8 cellular contexts compared by ENCODE assay signal in genomic region chr9:72363226-72363625, GRCh38. TPM values are rescaled to one million over a fixed set of nuclear protein-coding genes. Genes with fewer than 3 reads are reported as not detected.
DNase-seq lines count a peak whose midpoint lies in the region; ATAC-seq and TF ChIP-seq lines count a peak whose summit lies in the region.

No MANE protein-coding gene starts in this region.

- DNase-seq in PC-3 (no peak), erythroblast (lab: John Stamatoyannopoulos, UW) (peak; percentile 33 to 69), HPDE6-E6E7 (ENCODE audit: extremely low spot score) (no peak)

- no TSS peak for BruUV-seq in PC-3 (replicated peaks; lab: Mats Ljungman, UMichigan)

- POLR2A ChIA-PET in PC-3 (lab: Charles Lee; ENCODE audit: unreplicated experiment): no interaction called here

- TF ChIP-seq CTCF in PC-3 (conservative IDR thresholded peaks at IDR 0.05; ENCODE audit: low read depth, low read length) (no peak), parathyroid adenoma (IDR thresholded peaks at IDR 0.05) (no peak)

- no peak for TF ChIP-seq POLR2A in erythroblast (IDR thresholded peaks at IDR 0.05; ENCODE audit: low read length)

- no peaks in the 10 kb centered on the region for H3K9me2 ChIP-seq in PC-3 (replicated peaks; ENCODE audit: low read length)

- CTCF ChIA-PET in PC-3 (lab: Charles Lee): no interaction called here

- H3K4me1 ChIP-seq in PC-3 (ENCODE audit: insufficient read depth, low read length) (peaks cover 19% of the 10 kb centered on the region; the same call in 1 of the 2 replicates), parathyroid adenoma (peaks cover 2% of the 10 kb centered on the region)

- H3K9me3 ChIP-seq in PC-3 (ENCODE audit: low read length) (no peaks in the 10 kb centered on the region), parathyroid adenoma (ENCODE audit: control insufficient read depth, low read length) (no peaks in the 10 kb centered on the region)

- H3K9ac ChIP-seq in PC-3 (ENCODE audit: low read length) (peak overlapping the region; percentile 88), parathyroid adenoma (peak overlapping the region; percentile 76)

- intact Hi-C loops in PC-3 (cut with micrococcal nuclease): loop anchor here (2.0 kb wide), 2 partner anchors 14 to 70 kb away; no protein-coding TSS in a partner anchor

- peak overlapping the region; percentile 91 for H3K4me2 ChIP-seq in PC-3 (ENCODE audit: low read length)
- peak overlapping the region; percentile 82 for H3K4me2 ChIP-seq in parathyroid adenoma (ENCODE audit: low read length)

- H3K36me3 ChIP-seq in PC-3 (ENCODE audit: low read depth, low read length) (peaks cover 41% of the 10 kb centered on the region), parathyroid adenoma (ENCODE audit: control insufficient read depth, insufficient read depth, low read length) (no peaks in the 10 kb centered on the region)

- ATAC-seq in PC-3: no peak
- ATAC-seq in HG02885 (IDR thresholded peaks at IDR 0.05; ENCODE audit: poor library complexity, unreplicated experiment): no peak
- ATAC-seq in HG03095 (IDR thresholded peaks at IDR 0.05; ENCODE audit: unreplicated experiment): no peak
- ATAC-seq in HG03354 (IDR thresholded peaks at IDR 0.05; ENCODE audit: poor library complexity, severe bottlenecking, unreplicated experiment): no peak

- H3K4me3 ChIP-seq in GM08714 (ENCODE audit: low read length): peak overlapping the region; percentile 90
- peak overlapping the region; percentile 98 for H3K4me3 ChIP-seq in PC-3 (ENCODE audit: low read length)
- peak overlapping the region; percentile 86 for H3K4me3 ChIP-seq in parathyroid adenoma (ENCODE audit: low read depth, low read length)

- H4K20me1 ChIP-seq in PC-3 (ENCODE audit: low read length): peaks cover 59% of the 10 kb centered on the region

- no peak overlapping the region for H2AFZ ChIP-seq in PC-3 (ENCODE audit: low read length)
- no peak overlapping the region for H2AFZ ChIP-seq in parathyroid adenoma

- H3K27ac ChIP-seq in PC-3 (ENCODE audit: low read length) (0 out of 2 replicates have a peak overlapping the region, but pooled peaks have one; percentile 68), parathyroid adenoma (peak overlapping the region; percentile 100)

- H3F3A ChIP-seq in PC-3 (ENCODE audit: low read length, unreplicated experiment): no peaks in the 10 kb centered on the region

- H3K27me3 ChIP-seq in PC-3 (ENCODE audit: low read length) (no peaks in the 10 kb centered on the region), parathyroid adenoma (ENCODE audit: control insufficient read depth, insufficient read depth, low read length) (no peaks in the 10 kb centered on the region)

- peaks cover 68% of the 10 kb centered on the region for H3K79me2 ChIP-seq in PC-3 (ENCODE audit: low read length)
- peaks cover 22% of the 10 kb centered on the region for H3K79me2 ChIP-seq in parathyroid adenoma

RNA-seq across cellular contexts. Expression of gene ZFAND5, which starts 1.8 kb away (rescaled TPM):
- total RNA-seq in PC-3 (2014; rRNA removed): 84.1 and 88.8 TPM in 2 replicates

Comparison
In these comparisons a context has a peak if more than half of its experiments do, and no peak if none do; other contexts are left out.
1. DNase-seq: peak in erythroblast (2 of 2); none in PC-3 (single experiment) and HPDE6-E6E7 (single experiment).
2. Peak in every context shown above with its lines, with median percentiles within 50 percentile points of each other: H3K4me3 ChIP-seq.